9 cellular contexts compared by ENCODE assay signal in genomic region chr4:87235020-87235671, GRCh38. TPM values are rescaled to one million over a fixed set of nuclear protein-coding genes. Genes with fewer than 3 reads are reported as not detected.
DNase-seq lines count a peak whose midpoint lies in the region; ATAC-seq and TF ChIP-seq lines count a peak whose summit lies in the region.
"Had no signal": no experiment of that assay in that cellular context is flagged by ENCODE, and none has a peak within 500 bp of the region (broad histone marks: within the 10 kb centered on the region; RNA-seq: fewer than 3 reads in every experiment).

No MANE protein-coding gene starts in this region.

- H3K4me1 Mint-ChIP-seq in activated CD4-positive, alpha-beta T cell treated with anti-CD3 and anti-CD28 coated beads, Interleukin-2, amount 10 ng/mL, durations not matched to agents 24 days and 14 days, result peaks cover 3% of the 10 kb centered on the region
- peaks cover 3% of the 10 kb centered on the region for H3K4me1 Mint-ChIP-seq in activated B cell treated with CpG ODN at 0.5 μM for 24 hours

- no peaks in the 10 kb centered on the region for H3K36me3 ChIP-seq in iPS-20b (ENCODE audit: insufficient read depth, low read depth, low read length)
- H3K36me3 ChIP-seq in subcutaneous abdominal adipose tissue (ENCODE audit: control insufficient read depth in 5 of 5, insufficient read depth in 5 of 5, low read length in 5 of 5), result no peaks in the 10 kb centered on the region

- no peaks in the 10 kb centered on the region for H3K9me3 Mint-ChIP-seq in activated CD4-positive, alpha-beta T cell treated with anti-CD3 and anti-CD28 coated beads, Interleukin-2, amount 10 ng/mL, durations not matched to agents 24 days and 14 days
- H3K9me3 Mint-ChIP-seq in activated B cell treated with CpG ODN at 0.5 μM for 24 hours, result no peaks in the 10 kb centered on the region
- no peaks in the 10 kb centered on the region for H3K9me3 Mint-ChIP-seq in activated naive CD4-positive, alpha-beta T cell treated with anti-CD3 and anti-CD28 coated beads, Interleukin-2, amount 50 U/mL, for 72 hours

- no peak overlapping the region for H3K27ac Mint-ChIP-seq in activated CD4-positive, alpha-beta T cell treated with anti-CD3 and anti-CD28 coated beads, Interleukin-2, amount 10 ng/mL, durations not matched to agents 24 days and 14 days
- H3K27ac Mint-ChIP-seq in activated B cell treated with CpG ODN at 0.5 μM for 24 hours, result no peak overlapping the region
- H3K27ac Mint-ChIP-seq in activated naive CD4-positive, alpha-beta T cell treated with anti-CD3 and anti-CD28 coated beads, Interleukin-2, amount 50 U/mL, for 72 hours, result peak overlapping the region in 1 of 2 donors; percentile 88

- DNase-seq in activated CD4-positive, alpha-beta T cell treated with anti-CD3 and anti-CD28 coated beads, Interleukin-2, amount 10 ng/mL, durations not matched to agents 24 days and 14 days, result no peak
- no peak for DNase-seq in activated CD4-positive, alpha-beta T cell treated with anti-CD3 and anti-CD28 coated beads, Interleukin-2, amount 50 U/mL, for 1 hour
- DNase-seq in activated B cell treated with CpG ODN at 0.5 μM for 24 hours (no peak), NCI-H2227 (lab: John Stamatoyannopoulos, UW; ENCODE audit: unreplicated experiment) (no peak), posterior vena cava (ENCODE audit: low spot score) (no peak)
- no peak for DNase-seq in activated naive CD4-positive, alpha-beta T cell treated with anti-CD3 and anti-CD28 coated beads, Interleukin-2, amount 50 U/mL, for 72 hours (ENCODE audit: low spot score in 2 of 2)

- intact Hi-C loops in activated CD4-positive, alpha-beta T cell treated with anti-CD3 and anti-CD28 coated beads, Interleukin-2, amount 10 ng/mL, durations not matched to agents 24 days and 14 days (cut with micrococcal nuclease), result loop anchor here (1.0 kb wide), 3 partner anchors 15 to 313 kb away; partner anchors contain the start of gene KLHL8
- intact Hi-C loops in activated B cell treated with CpG ODN at 0.5 μM for 24 hours (cut with micrococcal nuclease) (loop anchor here (1.0 to 5.0 kb wide), 6 partner anchors 15 to 739 kb away; partner anchors contain the start of gene KLHL8), posterior vena cava (cut with DNase I) (loop anchor here (5.0 to 10.0 kb wide), 2 partner anchors 83 to 290 kb away; no protein-coding TSS in a partner anchor)

- H3K27me3 ChIP-seq in iPS-20b (ENCODE audit: insufficient read depth, low read length) (no peaks in the 10 kb centered on the region), subcutaneous abdominal adipose tissue (ENCODE audit: control insufficient read depth in 5 of 5, insufficient read depth in 4 of 5, low read length in 5 of 5) (no peaks in the 10 kb centered on the region)

- H3K27ac ChIP-seq in iPS-20b (ENCODE audit: low read length) (no peak overlapping the region), subcutaneous abdominal adipose tissue (ENCODE audit: low read depth, low read length) (no peak overlapping the region)

- H3K9me3 ChIP-seq in iPS-20b (ENCODE audit: insufficient read depth, low read depth, low read length), result no peaks in the 10 kb centered on the region
- no peaks in the 10 kb centered on the region for H3K9me3 ChIP-seq in subcutaneous abdominal adipose tissue (ENCODE audit: control insufficient read depth in 5 of 5, low read length in 5 of 5)

- H3K4me3 ChIP-seq in iPS-20b (ENCODE audit: low read length), result peak overlapping the region; percentile 50
- H3K4me3 ChIP-seq in subcutaneous abdominal adipose tissue (ENCODE audit: low read depth in 1 of 5, low read length in 5 of 5), result peak overlapping the region; percentile 53 to 79 (median 60)
- H3K4me3 ChIP-seq: lung had no signal

- POLR2A ChIA-PET in activated B cell treated with CpG ODN at 0.5 μM for 24 hours (lab: Charles Lee), result interaction anchor here (0.5 to 1.6 kb wide), 3 partner anchors 15 to 1228 kb away, joined by 4 to 9 read pairs (median 5); partner anchors contain the start of gene KLHL8

- CTCF ChIA-PET in activated B cell treated with CpG ODN at 0.5 μM for 24 hours (lab: Charles Lee), result interaction anchor here (0.9 to 2.5 kb wide), 10 partner anchors 11 to 736 kb away, joined by 3 to 43 read pairs (median 6); partner anchors contain the start of gene KLHL8

- peaks cover 21% of the 10 kb centered on the region for H3K27me3 Mint-ChIP-seq in activated CD4-positive, alpha-beta T cell treated with anti-CD3 and anti-CD28 coated beads, Interleukin-2, amount 10 ng/mL, durations not matched to agents 24 days and 14 days
- peaks cover 1% of the 10 kb centered on the region for H3K27me3 Mint-ChIP-seq in activated B cell treated with CpG ODN at 0.5 μM for 24 hours

- no peaks in the 10 kb centered on the region for H3K36me3 Mint-ChIP-seq in activated CD4-positive, alpha-beta T cell treated with anti-CD3 and anti-CD28 coated beads, Interleukin-2, amount 10 ng/mL, durations not matched to agents 24 days and 14 days (ENCODE audit: low read depth)
- no peaks in the 10 kb centered on the region for H3K36me3 Mint-ChIP-seq in activated B cell treated with CpG ODN at 0.5 μM for 24 hours (ENCODE audit: low read depth)
- H3K36me3 Mint-ChIP-seq in activated naive CD4-positive, alpha-beta T cell treated with anti-CD3 and anti-CD28 coated beads, Interleukin-2, amount 50 U/mL, for 72 hours, result no peaks in the 10 kb centered on the region

- H3K9ac ChIP-seq in iPS-20b (ENCODE audit: low read depth, low read length) (no peak overlapping the region), subcutaneous abdominal adipose tissue (ENCODE audit: low read length in 5 of 5) (peak overlapping the region in 3 of 5 donors; percentile 38 to 68 (median 64))

- H3K4me3 Mint-ChIP-seq in activated CD4-positive, alpha-beta T cell treated with anti-CD3 and anti-CD28 coated beads, Interleukin-2, amount 10 ng/mL, durations not matched to agents 24 days and 14 days, result peak overlapping the region; percentile 72
- H3K4me3 Mint-ChIP-seq in activated B cell treated with CpG ODN at 0.5 μM for 24 hours, result peak overlapping the region; percentile 80

- ATAC-seq in activated B cell treated with CpG ODN at 0.5 μM for 24 hours (ENCODE audit: low read depth), result no peak
- ATAC-seq in activated naive CD4-positive, alpha-beta T cell treated with anti-CD3 and anti-CD28 coated beads, Interleukin-2, amount 50 U/mL, for 72 hours, result no peak

- no peaks in the 10 kb centered on the region for H3K4me1 ChIP-seq in iPS-20b (ENCODE audit: insufficient read depth, low read length)
- H3K4me1 ChIP-seq in subcutaneous abdominal adipose tissue (ENCODE audit: control insufficient read depth in 5 of 5, insufficient read depth in 5 of 5, low read length in 5 of 5), result peaks cover 0 to 7% (median 6%) of the 10 kb centered on the region in 5 donors

- no peak for TF ChIP-seq CTCF in activated B cell treated with CpG ODN at 0.5 μM for 24 hours (IDR thresholded peaks at IDR 0.05)

RNA-seq across cellular contexts. Expression of gene KLHL8, which starts 14.7 kb away (rescaled TPM):
- 16.5 and 17.1 TPM in 2 replicates for total RNA-seq in activated CD4-positive, alpha-beta T cell treated with anti-CD3 and anti-CD28 coated beads, Interleukin-2, amount 10 ng/mL, durations not matched to agents 24 days and 14 days
- total RNA-seq in activated B cell treated with CpG ODN at 0.5 μM for 24 hours (10.5 and 12.6 TPM in 2 replicates), posterior vena cava (10 to 100 TPM; 11.3 to 15.5 TPM)
- 10 to 100 TPM in 1 of 2 donors, 1 to 10 TPM in 1; 8.4 to 13.6 TPM for total RNA-seq in activated naive CD4-positive, alpha-beta T cell treated with anti-CD3 and anti-CD28 coated beads, Interleukin-2, amount 50 U/mL, for 72 hours
